In genomic region chr12:211142-211465, GRCh38 we compare ENCODE assay signal across 22 cellular contexts. TPM values are rescaled to one million over a fixed set of nuclear protein-coding genes. Genes with fewer than 3 reads are reported as not detected.
"Had no signal": no experiment of that assay in that cellular context is flagged by ENCODE, and none has a peak within 500 bp of the region (broad histone marks: within the 10 kb centered on the region; RNA-seq: fewer than 3 reads in every experiment).

No MANE protein-coding gene starts in this region.

- H3K9me3 ChIP-seq: ascending aorta, suprapubic skin, upper lobe of right lung had no signal

- H3K27me3 ChIP-seq: ascending aorta had no signal

- H3K27ac ChIP-seq: ascending aorta, suprapubic skin, upper lobe of right lung had no signal

- H3K27ac Mint-ChIP-seq: activated CD4-positive, alpha-beta memory T cell treated with anti-CD3 and anti-CD28 coated beads for 36 hours; activated CD4-positive, alpha-beta T cell treated with anti-CD3 and anti-CD28 coated beads for 36 hours; activated CD8-positive, alpha-beta memory T cell treated with anti-CD3 and anti-CD28 coated beads, Interleukin-2, amount 10 ng/mL, durations not matched to agents 7 days and 5 days; activated naive CD4-positive, alpha-beta T cell treated with anti-CD3 and anti-CD28 coated beads, Interleukin-2, amount 10 ng/mL, durations not matched to agents 7 days and 5 days; activated T-helper 2 cell treated with anti-CD3 and anti-CD28 coated beads, Interferon-gamma antibody, Interleukin-2, Interleukin-4, amounts not matched to agents 10 μg/mL and 5 μg/mL and 100 μg/mL, durations not matched to agents 14 hours and 24 hours and 36 hours; natural killer cell treated with Interleukin-12 subunit alpha and Interleukin-12 subunit beta and Interleukin-15 and Interleukin-18, amount 100 ng/mL, for 72 hours; stimulated activated naive CD8-positive, alpha-beta T cell treated with anti-CD3 and anti-CD28 coated beads, Interleukin-15, Interleukin-2, amounts not matched to agents 100 ng/mL and 50 ng/mL, for 24 hours; T-cell had no signal

- H3K36me3 Mint-ChIP-seq: activated CD4-positive, alpha-beta memory T cell treated with anti-CD3 and anti-CD28 coated beads for 36 hours; activated CD8-positive, alpha-beta memory T cell treated with anti-CD3 and anti-CD28 coated beads, Interleukin-2, amount 10 ng/mL, durations not matched to agents 7 days and 5 days; activated naive CD4-positive, alpha-beta T cell treated with anti-CD3 and anti-CD28 coated beads, Interleukin-2, amount 10 ng/mL, durations not matched to agents 7 days and 5 days; natural killer cell treated with Interleukin-12 subunit alpha and Interleukin-12 subunit beta and Interleukin-15 and Interleukin-18, amount 100 ng/mL, for 72 hours; T-cell had no signal

- H3K9me3 Mint-ChIP-seq: activated CD4-positive, alpha-beta memory T cell treated with anti-CD3 and anti-CD28 coated beads for 36 hours; activated naive CD4-positive, alpha-beta T cell treated with anti-CD3 and anti-CD28 coated beads, Interleukin-2, amount 10 ng/mL, durations not matched to agents 7 days and 5 days; activated T-helper 2 cell treated with anti-CD3 and anti-CD28 coated beads, Interferon-gamma antibody, Interleukin-2, Interleukin-4, amounts not matched to agents 10 μg/mL and 5 μg/mL and 100 μg/mL, durations not matched to agents 14 hours and 24 hours and 36 hours; natural killer cell treated with Interleukin-12 subunit alpha and Interleukin-12 subunit beta and Interleukin-15 and Interleukin-18, amount 100 ng/mL, for 72 hours; stimulated activated naive CD8-positive, alpha-beta T cell treated with anti-CD3 and anti-CD28 coated beads, Interleukin-15, Interleukin-2, amounts not matched to agents 100 ng/mL and 50 ng/mL, for 24 hours had no signal

- H3K4me1 ChIP-seq: ascending aorta had no signal

- DNase-seq: activated CD4-positive, alpha-beta memory T cell treated with anti-CD3 and anti-CD28 coated beads for 36 hours; activated CD4-positive, alpha-beta T cell treated with anti-CD3 and anti-CD28 coated beads for 36 hours; activated CD8-positive, alpha-beta memory T cell treated with anti-CD3 and anti-CD28 coated beads, Interleukin-2, amount 10 ng/mL, durations not matched to agents 7 days and 5 days; activated naive CD4-positive, alpha-beta T cell treated with anti-CD3 and anti-CD28 coated beads, Interleukin-2, amount 10 ng/mL, durations not matched to agents 7 days and 5 days; activated T-cell treated with anti-CD3 and anti-CD28 coated beads, Interleukin-2, amount 50 U/mL, for 1 hour; left ventricle myocardium superior; mesenchymal stem cell; stimulated activated CD4-positive, alpha-beta T cell treated with anti-CD3 and anti-CD28 coated beads, Interleukin-4, amount 100 ng/mL, for 24 hours; stimulated activated CD8-positive, alpha-beta memory T cell treated with anti-CD3 and anti-CD28 coated beads, Interleukin-4, amount 100 ng/mL, for 48 hours; T-cell; upper lobe of right lung had no signal

- H3K4me3 Mint-ChIP-seq: activated CD4-positive, alpha-beta memory T cell treated with anti-CD3 and anti-CD28 coated beads for 36 hours; activated CD4-positive, alpha-beta T cell treated with anti-CD3 and anti-CD28 coated beads for 36 hours; activated CD8-positive, alpha-beta memory T cell treated with anti-CD3 and anti-CD28 coated beads, Interleukin-2, amount 10 ng/mL, durations not matched to agents 7 days and 5 days; activated naive CD4-positive, alpha-beta T cell treated with anti-CD3 and anti-CD28 coated beads, Interleukin-2, amount 10 ng/mL, durations not matched to agents 7 days and 5 days; natural killer cell treated with Interleukin-12 subunit alpha and Interleukin-12 subunit beta and Interleukin-15 and Interleukin-18, amount 100 ng/mL, for 72 hours; stimulated activated naive CD8-positive, alpha-beta T cell treated with anti-CD3 and anti-CD28 coated beads, Interleukin-15, Interleukin-2, amounts not matched to agents 100 ng/mL and 50 ng/mL, for 24 hours; T-cell had no signal

- H3K4me1 Mint-ChIP-seq: activated CD4-positive, alpha-beta T cell treated with anti-CD3 and anti-CD28 coated beads for 36 hours; activated CD8-positive, alpha-beta memory T cell treated with anti-CD3 and anti-CD28 coated beads, Interleukin-2, amount 10 ng/mL, durations not matched to agents 7 days and 5 days; activated naive CD4-positive, alpha-beta T cell treated with anti-CD3 and anti-CD28 coated beads, Interleukin-2, amount 10 ng/mL, durations not matched to agents 7 days and 5 days had no signal

- H3K4me3 ChIP-seq: ascending aorta, suprapubic skin, upper lobe of right lung had no signal

- H3K36me3 ChIP-seq: ascending aorta, suprapubic skin, upper lobe of right lung had no signal

- FAIRE-seq: bronchial epithelial cell, endometrium, islet of Langerhans had no signal

RNA-seq across cellular contexts. Expression of gene SLC6A12, which starts 2.9 kb away (rescaled TPM):
- total RNA-seq: bronchial epithelial cell, osteoblast had no signal

RNA-seq across cellular contexts. Expression of gene SLC6A13, which starts 51.5 kb away (rescaled TPM):
- total RNA-seq: ascending aorta, esophagus mucosa, osteoblast, SK-MEL-5, suprapubic skin had no signal
